Comparison of ENCODE assay signal across 11 cellular contexts in genomic region chr5:160514191-160514590, GRCh38.
"Had no signal": no experiment of that assay in that cellular context is flagged by ENCODE, and none has a peak within 500 bp of the region (broad histone marks: within the 10 kb centered on the region; RNA-seq: fewer than 3 reads in every experiment).

No MANE protein-coding gene starts in this region.

- H3K27ac Mint-ChIP-seq: GM23338, H9, HFFc6 had no signal

- H3K4me2 ChIP-seq: GM23338, KMS-11 had no signal

- FAIRE-seq: H1, H54, HTR-8/SVneo had no signal

- H3K27ac ChIP-seq: KMS-11 had no signal

- DNase-seq: H9, HCEC 1CT, HFFc6, IMR-90, Karpas-422, KBM-7 had no signal

- H3K4me3 Mint-ChIP-seq: GM23338, H9, HFFc6 had no signal

- H3K9me3 Mint-ChIP-seq: GM23338, H9, HFFc6 had no signal

- H3K4me3 ChIP-seq: GM23338 had no signal

- ATAC-seq: GM23338 had no signal

- H3K9ac ChIP-seq: KMS-11 had no signal
